ENCODE assay signal across 26 cellular contexts in the genomic region with DNA sequence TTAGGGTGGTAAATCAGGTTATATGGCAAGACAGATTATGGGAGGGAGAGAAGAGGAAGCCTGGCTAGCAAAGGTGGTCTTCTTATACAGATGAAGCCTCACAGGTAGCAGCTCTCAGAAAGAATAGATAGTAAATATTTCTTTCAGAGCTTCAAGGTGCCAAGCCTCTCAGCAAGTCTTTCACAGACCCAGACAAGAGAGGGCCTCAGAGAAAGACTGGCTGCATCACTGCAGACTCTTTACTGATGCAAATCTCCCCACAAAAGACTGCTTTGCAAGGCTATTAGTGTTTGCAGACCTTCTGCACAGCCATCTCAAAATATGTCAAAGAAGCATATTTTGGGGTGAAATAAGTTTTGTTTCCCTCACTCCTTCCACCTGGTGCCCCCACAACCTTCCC.
DNase-seq lines count a peak whose midpoint lies in the region; ATAC-seq and TF ChIP-seq lines count a peak whose summit lies in the region.
"Had no signal": no experiment of that assay in that cellular context is flagged by ENCODE, and none has a peak within 500 bp of the region (broad histone marks: within the 10 kb centered on the region; RNA-seq: fewer than 3 reads in every experiment).

No MANE protein-coding gene starts in this region.

- H3K4me2 ChIP-seq in GM23338 (peak overlapping the region; percentile 15; the same call in 1 of the 2 replicates), mammary epithelial cell (ENCODE audit: insufficient read depth, low read depth, low read length) (no peak overlapping the region)
- H3K4me2 ChIP-seq: PC-9 had no signal

- no TSS peak for BruUV-seq in mammary epithelial cell (replicated peaks; lab: Mats Ljungman, UMichigan)

- H3K9me3 ChIP-seq in HUES64 (ENCODE audit: insufficient read depth, low read depth, low read length) (peaks cover 28% of the 10 kb centered on the region), mammary epithelial cell (replicated peaks; ENCODE audit: insufficient read depth, low read length) (no peaks in the 10 kb centered on the region)
- H3K9me3 ChIP-seq: SJCRH30 had no signal

- H2AFZ ChIP-seq in GM23338 (0 out of 2 replicates have a peak overlapping the region, but pooled peaks have one; percentile 7), mammary epithelial cell (ENCODE audit: low read depth, low read length) (no peak overlapping the region)
- H2AFZ ChIP-seq: PC-9 had no signal

- ATAC-seq in GM23338 (peak; percentile 88), WTC11 (peak; percentile 92), left lobe of liver (peak; percentile 9)
- ATAC-seq: GM12878, Right ventricle myocardium inferior, SK-N-SH treated with all-trans-retinoic acid at 6 μM for 48 hours, T-helper 17 cell had no signal

- peak; percentile 23 for DNase-seq in GM23338 (ENCODE audit: low spot score)
- DNase-seq in WTC11 (ENCODE audit: low spot score) = no peak
- DNase-seq in left lobe of liver (ENCODE audit: low spot score) = no peak
- no peak for DNase-seq in GM19240 (ENCODE audit: insufficient read length, low spot score)
- no peak for DNase-seq in head of caudate nucleus
- no peak for DNase-seq in mammary epithelial cell
- no peak for DNase-seq in NCI-H2171 treated with DMSO at 0.1 percent for 48 hours (lab: John Stamatoyannopoulos, UW)
- DNase-seq: CD8-positive, alpha-beta memory T cell; DMS 273 treated with DMSO at 0.1 percent for 48 hours; DMS79; EL; GDM1; H7; HFFc6; Karpas-422; NCI-H1436; NCI-H187 treated with DMSO at 0.1 percent for 48 hours; NCI-H446 treated with DMSO at 0.1 percent for 48 hours; PC-9; SJCRH30; T-helper 17 cell had no signal

- H4K20me1 ChIP-seq in GM23338 (replicated peaks; ENCODE audit: insufficient read depth) (no peaks in the 10 kb centered on the region), mammary epithelial cell (ENCODE audit: insufficient read depth, low read length) (no peaks in the 10 kb centered on the region)

- in situ Hi-C loops in mammary epithelial cell (cut with MboI; ENCODE audit: low sequenced_read_pairs in 2 of 2) = no loop called here

- POLR2A ChIA-PET in WTC11 (lab: Charles Lee) = interaction anchor here (0.7 kb wide), 1 partner anchor 882 kb away, joined by 10 read pairs; no protein-coding TSS in a partner anchor

- H3K4me3 Mint-ChIP-seq in GM23338 (no peak overlapping the region), WTC11 (no peak overlapping the region)
- H3K4me3 Mint-ChIP-seq: CD14-positive monocyte; CD8-positive, alpha-beta memory T cell; HFFc6; T-helper 17 cell had no signal

- H3K36me3 ChIP-seq in GM23338 (ENCODE audit: insufficient read depth) (peaks cover 5% of the 10 kb centered on the region; the same call in 1 of the 2 replicates), HUES64 (ENCODE audit: insufficient read depth, low read length) (no peaks in the 10 kb centered on the region; the same call in 1 of the 2 replicates), mammary epithelial cell (ENCODE audit: insufficient read depth, low read length) (no peaks in the 10 kb centered on the region)
- H3K36me3 ChIP-seq: SJCRH30 had no signal

- H3K27me3 ChIP-seq in GM23338 (ENCODE audit: insufficient read depth) (no peaks in the 10 kb centered on the region), HUES64 (ENCODE audit: insufficient read depth, low read length) (no peaks in the 10 kb centered on the region), mammary epithelial cell (ENCODE audit: insufficient read depth, low read length) (no peaks in the 10 kb centered on the region)
- H3K27me3 ChIP-seq: SJCRH30 had no signal

- no peaks in the 10 kb centered on the region for H3K79me2 ChIP-seq in GM23338 (replicated peaks; ENCODE audit: insufficient read depth)
- no peaks in the 10 kb centered on the region for H3K79me2 ChIP-seq in mammary epithelial cell (ENCODE audit: insufficient read depth, low read length)

- H3F3A ChIP-seq in GM23338 (replicated peaks; ENCODE audit: low read depth) = 0 out of 2 replicates have a peak, but pooled peaks cover 3% of the 10 kb centered on the region

- H3K27me3 Mint-ChIP-seq in GM23338 (ENCODE audit: insufficient read depth, low read depth, poor library complexity) = peaks cover 6% of the 10 kb centered on the region
- H3K27me3 Mint-ChIP-seq in WTC11 (ENCODE audit: low read depth) = no peaks in the 10 kb centered on the region; the same call in 1 of the 2 replicates
- H3K27me3 Mint-ChIP-seq: CD8-positive, alpha-beta memory T cell; T-helper 17 cell had no signal

- H3K4me1 ChIP-seq in GM23338 (ENCODE audit: insufficient read depth) (peaks cover 15% of the 10 kb centered on the region; the same call in 1 of the 2 replicates), HUES64 (ENCODE audit: insufficient read depth, low read length) (peaks cover 11% of the 10 kb centered on the region), mammary epithelial cell (ENCODE audit: insufficient read depth, low read length) (peaks cover 4% of the 10 kb centered on the region)
- H3K4me1 ChIP-seq: SJCRH30 had no signal

- CTCF ChIA-PET in WTC11 (lab: Charles Lee) = no interaction called here
- CTCF ChIA-PET in mammary epithelial cell (lab: Charles Lee; ENCODE audit: low non-redundant PET) = no interaction called here

- dilution Hi-C loops in mammary epithelial cell (cut with HindIII; ENCODE audit: low sequenced_read_pairs) = no loop called here

- peaks cover 16% of the 10 kb centered on the region for H3K9me2 ChIP-seq in GM23338 (ENCODE audit: insufficient read depth)

- no peak for TF ChIP-seq CTCF in GM23338 (conservative IDR thresholded peaks at IDR 0.05; ENCODE audit: low read depth in 2 of 2)
- TF ChIP-seq CTCF in WTC11 (IDR thresholded peaks at IDR 0.05) = no peak
- no peak for TF ChIP-seq CTCF in mammary epithelial cell (conservative IDR thresholded peaks at IDR 0.05 in 1 of 2, IDR thresholded peaks at IDR 0.05 in 1 of 2; ENCODE audit: extremely low read depth in 1 of 2, insufficient read depth in 1 of 2, low read depth in 1 of 2, low read length in 2 of 2)

- H3K36me3 Mint-ChIP-seq in GM23338 (ENCODE audit: low read depth) (peaks cover 59% of the 10 kb centered on the region), WTC11 (peaks cover 63% of the 10 kb centered on the region)
- H3K36me3 Mint-ChIP-seq: CD14-positive monocyte; CD8-positive, alpha-beta memory T cell had no signal

- H3K4me1 Mint-ChIP-seq in GM23338 (peaks cover 16% of the 10 kb centered on the region), WTC11 (peaks cover 24% of the 10 kb centered on the region)
- H3K4me1 Mint-ChIP-seq: CD14-positive monocyte; CD8-positive, alpha-beta memory T cell; T-helper 17 cell had no signal

- H3K4me3 ChIP-seq in GM23338 (no peak overlapping the region), HUES64 (ENCODE audit: low read length) (no peak overlapping the region), mammary epithelial cell (replicated peaks in 1 of 3; ENCODE audit: insufficient read depth in 1 of 3, low read depth in 2 of 3, low read length in 3 of 3) (no peak overlapping the region)
- H3K4me3 ChIP-seq: GM12878, PC-9, SJCRH30 had no signal

- intact Hi-C loops in head of caudate nucleus (cut with DNase I) = no loop called here
- intact Hi-C loops in mammary epithelial cell (cut with micrococcal nuclease) = no loop called here

- no peak overlapping the region for H3K27ac ChIP-seq in GM23338 (ENCODE audit: low read depth)
- H3K27ac ChIP-seq in HUES64 (ENCODE audit: low read depth, low read length) = peak overlapping the region; percentile 3; the same call in 1 of the 2 replicates
- H3K27ac ChIP-seq in mammary epithelial cell (ENCODE audit: insufficient read depth, low read depth, low read length) = no peak overlapping the region
- H3K27ac ChIP-seq: PC-9, SJCRH30 had no signal

- H3K9me3 Mint-ChIP-seq in GM23338 (peaks cover 47% of the 10 kb centered on the region), WTC11 (peaks cover 67% of the 10 kb centered on the region)
- H3K9me3 Mint-ChIP-seq: CD8-positive, alpha-beta memory T cell; HFFc6 had no signal

- H3K27ac Mint-ChIP-seq in GM23338 = peak overlapping the region; percentile 50; the same call in 1 of the 2 replicates
- H3K27ac Mint-ChIP-seq in WTC11 = peak overlapping the region; percentile 51
- H3K27ac Mint-ChIP-seq: CD8-positive, alpha-beta memory T cell; HFFc6; T-helper 17 cell had no signal

- H3K9ac ChIP-seq in HUES64 (ENCODE audit: low read depth, low read length) (no peak overlapping the region), mammary epithelial cell (ENCODE audit: insufficient read depth, low read length) (no peak overlapping the region)

TF ChIP-seq in WTC11, 78 proteins besides CTCF, POLR2A, EP300 and RAD21 (continues in another document):
- TF ChIP-seq, protein P1, sequence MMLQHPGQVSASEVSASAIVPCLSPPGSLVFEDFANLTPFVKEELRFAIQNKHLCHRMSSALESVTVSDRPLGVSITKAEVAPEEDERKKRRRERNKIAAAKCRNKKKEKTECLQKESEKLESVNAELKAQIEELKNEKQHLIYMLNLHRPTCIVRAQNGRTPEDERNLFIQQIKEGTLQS (CRISPR knock-in tag; conservative IDR thresholded peaks at IDR 0.05) = no peak
- TF ChIP-seq ZNF317 (CRISPR knock-in tag; IDR thresholded peaks at IDR 0.05; ENCODE audit: borderline replicate concordance, low read depth) (no peak), ZNF121 (CRISPR knock-in tag; IDR thresholded peaks at IDR 0.05) (no peak), JUN (CRISPR knock-in tag; IDR thresholded peaks at IDR 0.05) (no peak), GTF2I (CRISPR knock-in tag; conservative IDR thresholded peaks at IDR 0.05) (no peak), ETV6 (CRISPR knock-in tag; IDR thresholded peaks at IDR 0.05) (no peak), SMAD4 (CRISPR knock-in tag; IDR thresholded peaks at IDR 0.05) (no peak), ZNF396 (CRISPR knock-in tag; IDR thresholded peaks at IDR 0.05; ENCODE audit: borderline replicate concordance) (no peak), GRHL2 (CRISPR knock-in tag; IDR thresholded peaks at IDR 0.05; ENCODE audit: insufficient replicate concordance, severe bottlenecking) (no peak)
- TF ChIP-seq, protein P2, sequence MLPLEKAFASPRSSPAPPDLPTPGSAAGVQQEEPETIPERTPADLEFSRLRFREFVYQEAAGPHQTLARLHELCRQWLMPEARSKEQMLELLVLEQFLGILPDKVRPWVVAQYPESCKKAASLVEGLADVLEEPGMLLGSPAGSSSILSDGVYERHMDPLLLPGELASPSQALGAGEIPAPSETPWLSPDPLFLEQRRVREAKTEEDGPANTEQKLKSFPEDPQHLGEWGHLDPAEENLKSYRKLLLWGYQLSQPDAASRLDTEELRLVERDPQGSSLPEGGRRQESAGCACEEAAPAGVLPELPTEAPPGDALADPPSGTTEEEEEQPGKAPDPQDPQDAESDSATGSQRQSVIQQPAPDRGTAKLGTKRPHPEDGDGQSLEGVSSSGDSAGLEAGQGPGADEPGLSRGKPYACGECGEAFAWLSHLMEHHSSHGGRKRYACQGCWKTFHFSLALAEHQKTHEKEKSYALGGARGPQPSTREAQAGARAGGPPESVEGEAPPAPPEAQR (CRISPR knock-in tag; IDR thresholded peaks at IDR 0.05) = no peak

Comparison
In these comparisons a context has a peak if more than half of its experiments do, and no peak if none do; other contexts are left out.
1. ATAC-seq: peak in every context shown above with its lines; median percentile 92 in WTC11; 88 in GM23338; 9 in left lobe of liver.